Comparison of ENCODE assay signal across 11 cellular contexts in genomic region chr3:119598410-119599098, GRCh38.
DNase-seq lines count a peak whose midpoint lies in the region; ATAC-seq and TF ChIP-seq lines count a peak whose summit lies in the region.
"Had no signal": no experiment of that assay in that cellular context is flagged by ENCODE, and none has a peak within 500 bp of the region (broad histone marks: within the 10 kb centered on the region; RNA-seq: fewer than 3 reads in every experiment).

No MANE protein-coding gene starts in this region.

- no peaks in the 10 kb centered on the region for H3K36me3 Mint-ChIP-seq in nephron (ENCODE audit: low read depth)

- ATAC-seq in GM18519 (IDR thresholded peaks at IDR 0.05; ENCODE audit: low FRiP score, unreplicated experiment) = peak; percentile 36
- ATAC-seq in GM21367 (IDR thresholded peaks at IDR 0.05; ENCODE audit: unreplicated experiment) = peak; percentile 35
- ATAC-seq in HG03103 (IDR thresholded peaks at IDR 0.05; ENCODE audit: low read depth, unreplicated experiment) = peak; percentile 37

- no peak for TF ChIP-seq CTCF in nephron (IDR thresholded peaks at IDR 0.05; ENCODE audit: unreplicated experiment in 3 of 3)

- no peaks in the 10 kb centered on the region for H3K27me3 Mint-ChIP-seq in nephron (ENCODE audit: low read depth)

- no peaks in the 10 kb centered on the region for H3K9me3 Mint-ChIP-seq in nephron

- peaks cover 26% of the 10 kb centered on the region for H3K4me1 Mint-ChIP-seq in nephron

- DNase-seq in NOMO-1 (lab: John Stamatoyannopoulos, UW; ENCODE audit: unreplicated experiment in 2 of 2) (no peak), T-helper 2 cell (no peak), epidermal melanocyte (ENCODE audit: insufficient read length, low spot score) (no peak)
- no peak for DNase-seq in activated T-cell treated with anti-CD3 and anti-CD28 coated beads, Interleukin-2, amount 50 U/mL, for 1 hour
- DNase-seq: dermis blood vessel endothelial cell, NCI-H1694 treated with DMSO at 0.1 percent for 48 hours, nucleus accumbens had no signal

- no peak overlapping the region for H3K4me3 Mint-ChIP-seq in nephron

- H3K27ac Mint-ChIP-seq in nephron = peak overlapping the region; percentile 1 to 64 (median 28)
